In genomic region chr5:173324115-173325001, GRCh38 we compare ENCODE assay signal across 9 cellular contexts. TPM values are rescaled to one million over a fixed set of nuclear protein-coding genes. Genes with fewer than 3 reads are reported as not detected.
DNase-seq lines count a peak whose midpoint lies in the region; ATAC-seq and TF ChIP-seq lines count a peak whose summit lies in the region.
"Had no signal": no experiment of that assay in that cellular context is flagged by ENCODE, and none has a peak within 500 bp of the region (broad histone marks: within the 10 kb centered on the region; RNA-seq: fewer than 3 reads in every experiment).

No MANE protein-coding gene starts in this region.

- H3K36me3 Mint-ChIP-seq in stimulated activated effector memory CD8-positive, alpha-beta T cell treated with anti-CD3 and anti-CD28 coated beads, Interleukin-12 subunit alpha, Interleukin-12 subunit beta, amount 100 ng/mL, for 72 hours = peaks cover 29% of the 10 kb centered on the region

- no peaks in the 10 kb centered on the region for H3K9me3 Mint-ChIP-seq in stimulated activated effector memory CD8-positive, alpha-beta T cell treated with anti-CD3 and anti-CD28 coated beads, Interleukin-12 subunit alpha, Interleukin-12 subunit beta, amount 100 ng/mL, for 72 hours

- in situ Hi-C loops in brain microvascular endothelial cell (cut with HindIII; ENCODE audit: low pct_ligation_motif_present, low sequenced_read_pairs) = no loop called here

- no peaks in the 10 kb centered on the region for H3K27me3 ChIP-seq in brain microvascular endothelial cell (replicated peaks)
- H3K27me3 ChIP-seq: cardiac muscle cell had no signal

- DNase-seq in DMS 273 (lab: John Stamatoyannopoulos, UW; ENCODE audit: unreplicated experiment) (peak; percentile 99), NCI-H2029 (lab: John Stamatoyannopoulos, UW) (peak; percentile 96), brain microvascular endothelial cell (no peak), lung microvascular endothelial cell (ENCODE audit: low read depth in 2 of 2) (peak; percentile 56 to 74)
- DNase-seq in activated effector memory CD4-positive, alpha-beta T cell treated with Interleukin-2 at 50 U/mL for 16 hours = no peak
- no peak for DNase-seq in stimulated activated effector memory CD8-positive, alpha-beta T cell treated with anti-CD3 and anti-CD28 coated beads, Interleukin-12 subunit alpha, Interleukin-12 subunit beta, amount 100 ng/mL, for 72 hours (ENCODE audit: low spot score in 2 of 2)
- no peak for DNase-seq in NK-92 treated with Interleukin-12 subunit alpha and Interleukin-12 subunit beta, amount 100 ng/mL, for 24 hours (lab: John Stamatoyannopoulos, UW)

- peaks cover 63% of the 10 kb centered on the region for H3K36me3 ChIP-seq in brain microvascular endothelial cell (replicated peaks)

- peak overlapping the region; percentile 89 for H3K27ac ChIP-seq in brain microvascular endothelial cell
- H3K27ac ChIP-seq: cardiac muscle cell had no signal

- H3K4me3 Mint-ChIP-seq in stimulated activated effector memory CD8-positive, alpha-beta T cell treated with anti-CD3 and anti-CD28 coated beads, Interleukin-12 subunit alpha, Interleukin-12 subunit beta, amount 100 ng/mL, for 72 hours = no peak overlapping the region

- H3K27ac Mint-ChIP-seq in stimulated activated effector memory CD8-positive, alpha-beta T cell treated with anti-CD3 and anti-CD28 coated beads, Interleukin-12 subunit alpha, Interleukin-12 subunit beta, amount 100 ng/mL, for 72 hours = no peak overlapping the region

- ATAC-seq in activated CD4-positive, CD25-positive, alpha-beta regulatory T cell treated with anti-CD3 and anti-CD28 coated beads, Interleukin-2, amount 50 U/mL, for 24 hours = no peak
- ATAC-seq in stimulated activated effector memory CD8-positive, alpha-beta T cell treated with anti-CD3 and anti-CD28 coated beads, Interleukin-12 subunit alpha, Interleukin-12 subunit beta, amount 100 ng/mL, for 72 hours = no peak

- H3K4me1 Mint-ChIP-seq in stimulated activated effector memory CD8-positive, alpha-beta T cell treated with anti-CD3 and anti-CD28 coated beads, Interleukin-12 subunit alpha, Interleukin-12 subunit beta, amount 100 ng/mL, for 72 hours = peaks cover 14% of the 10 kb centered on the region

- no peak for TF ChIP-seq CTCF in brain microvascular endothelial cell (IDR thresholded peaks at IDR 0.05; ENCODE audit: low read depth, low read length, missing control alignments)

- H3K4me3 ChIP-seq in brain microvascular endothelial cell (ENCODE audit: low read depth, low read length) = peak overlapping the region; percentile 83
- H3K4me3 ChIP-seq: cardiac muscle cell had no signal

RNA-seq across cellular contexts. Expression of gene STC2, which starts 3.9 kb away (rescaled TPM):
- 10.0 and 36.3 TPM in 2 replicates for total RNA-seq in lung microvascular endothelial cell

Comparison
In these comparisons a context has a peak if more than half of its experiments do, and no peak if none do; other contexts are left out.
1. DNase-seq: peak in DMS 273 (single experiment), NCI-H2029 (single experiment) and lung microvascular endothelial cell (2 of 2); none in brain microvascular endothelial cell (single experiment), activated effector memory CD4-positive, alpha-beta T cell treated with Interleukin-2 at 50 U/mL for 16 hours (single experiment), stimulated activated effector memory CD8-positive, alpha-beta T cell treated with anti-CD3 and anti-CD28 coated beads, Interleukin-12 subunit alpha, Interleukin-12 subunit beta, amount 100 ng/mL, for 72 hours (0 of 2) and NK-92 treated with Interleukin-12 subunit alpha and Interleukin-12 subunit beta, amount 100 ng/mL, for 24 hours (single experiment).